21 cellular contexts compared by ENCODE assay signal in the genomic region with DNA sequence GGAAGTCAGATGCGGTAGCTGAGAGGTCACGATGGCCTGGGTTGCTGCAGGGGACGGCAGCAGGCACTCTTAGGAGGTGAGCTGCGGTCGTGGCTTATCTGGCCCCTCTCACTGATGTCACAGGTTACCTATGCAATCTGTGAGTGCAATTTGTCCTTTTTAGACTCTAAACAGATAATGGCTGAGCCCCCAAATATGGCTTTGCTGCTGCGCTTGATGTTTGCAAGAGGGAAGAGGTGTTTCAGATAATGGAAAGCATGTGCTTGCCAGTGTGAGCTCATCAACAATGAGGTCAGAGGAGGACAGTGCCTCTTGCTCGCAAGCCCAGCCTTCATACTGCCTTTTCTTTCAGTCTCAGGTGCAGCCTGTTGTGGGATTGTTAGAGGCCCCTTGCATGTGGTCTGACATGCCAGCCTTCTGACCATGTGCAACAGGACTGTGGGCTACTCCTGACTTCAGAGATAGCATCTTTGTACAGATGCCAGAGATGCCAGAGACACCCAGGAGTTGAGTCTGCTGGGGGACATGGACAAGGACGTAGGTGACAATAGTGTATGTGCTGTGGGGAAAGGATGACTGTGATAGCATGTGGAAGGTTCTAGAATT.
DNase-seq lines count a peak whose midpoint lies in the region; ATAC-seq, FAIRE-seq and TF ChIP-seq lines count a peak whose summit lies in the region.
"Had no signal": no experiment of that assay in that cellular context is flagged by ENCODE, and none has a peak within 500 bp of the region (broad histone marks: within the 10 kb centered on the region; RNA-seq: fewer than 3 reads in every experiment).

No MANE protein-coding gene starts in this region.

- H2BK15ac ChIP-seq in IMR-90 (ENCODE audit: low read depth, low read length), result peak overlapping the region; percentile 72; the same call in 2 of the 3 replicates

- H3K4me3 Mint-ChIP-seq in stimulated activated effector memory CD8-positive, alpha-beta T cell treated with anti-CD3 and anti-CD28 coated beads, Interleukin-12 subunit alpha, Interleukin-12 subunit beta, amount 100 ng/mL, for 72 hours, result no peak overlapping the region
- H3K4me3 Mint-ChIP-seq: activated naive CD4-positive, alpha-beta T cell treated with anti-CD3 and anti-CD28 coated beads for 36 hours had no signal

- DNase-seq in IMR-90 (peak; percentile 56), brain microvascular endothelial cell (no peak), iris pigment epithelial cell (ENCODE audit: low read depth) (peak; percentile 52), kidney (no peak)
- no peak for DNase-seq in stimulated activated effector memory CD8-positive, alpha-beta T cell treated with anti-CD3 and anti-CD28 coated beads, Interleukin-12 subunit alpha, Interleukin-12 subunit beta, amount 100 ng/mL, for 72 hours (ENCODE audit: low spot score in 2 of 2)
- DNase-seq in activated CD4-positive, CD25-positive, alpha-beta regulatory T cell treated with anti-CD3 and anti-CD28 coated beads, Interleukin-2, amount 50 U/mL, for 72 hours, result no peak
- DNase-seq: activated CD4-positive, alpha-beta T cell treated with anti-CD3 and anti-CD28 coated beads for 1 hour; activated CD8-positive, alpha-beta memory T cell treated with anti-CD3 and anti-CD28 coated beads, Interleukin-2, amount 50 U/mL, for 48 hours; activated naive CD4-positive, alpha-beta T cell treated with anti-CD3 and anti-CD28 coated beads for 36 hours; Karpas-422; NCI-H146; NCI-H446; OCI-M1; small intestine; T-helper 1 cell had no signal

- no peak overlapping the region for H3K4me2 ChIP-seq in IMR-90 (ENCODE audit: low read depth, low read length)

- CTCF ChIA-PET in IMR-90 (lab: Yijun Ruan, JAX), result interaction anchor here (0.9 to 1.9 kb wide), 5 partner anchors 14 to 216 kb away, joined by 3 to 14 read pairs (median 6); no protein-coding TSS in a partner anchor

- peak overlapping the region; percentile 35; the same call in 1 of the 2 replicates for H3K14ac ChIP-seq in IMR-90 (replicated peaks; ENCODE audit: low read depth, low read length)

- ATAC-seq in IMR-90 (ENCODE audit: low read depth) (no peak), HG02642 (IDR thresholded peaks at IDR 0.05; ENCODE audit: poor library complexity, unreplicated experiment) (no peak), HG02938 (IDR thresholded peaks at IDR 0.05; ENCODE audit: unreplicated experiment) (no peak)
- ATAC-seq in stimulated activated effector memory CD8-positive, alpha-beta T cell treated with anti-CD3 and anti-CD28 coated beads, Interleukin-12 subunit alpha, Interleukin-12 subunit beta, amount 100 ng/mL, for 72 hours, result peak; percentile 37

- H3K56ac ChIP-seq in IMR-90 (ENCODE audit: extremely low read depth, insufficient read depth, low read length), result no peak overlapping the region

- peak overlapping the region; percentile 10; the same call in 1 of the 2 replicates for H2BK20ac ChIP-seq in IMR-90 (ENCODE audit: low read depth, low read length)

- no peak for FAIRE-seq in kidney (lab: Jason Lieb, UNC)
- FAIRE-seq: bronchial epithelial cell, endometrium, small intestine had no signal

- H3K27ac Mint-ChIP-seq in stimulated activated effector memory CD8-positive, alpha-beta T cell treated with anti-CD3 and anti-CD28 coated beads, Interleukin-12 subunit alpha, Interleukin-12 subunit beta, amount 100 ng/mL, for 72 hours, result peak overlapping the region; percentile 4
- H3K27ac Mint-ChIP-seq: activated naive CD4-positive, alpha-beta T cell treated with anti-CD3 and anti-CD28 coated beads for 36 hours had no signal

- POLR2A ChIA-PET in IMR-90 (lab: Charles Lee; ENCODE audit: unreplicated experiment), result no interaction called here

- no peak overlapping the region for H2BK5ac ChIP-seq in IMR-90 (ENCODE audit: low read depth, low read length, poor library complexity, severe bottlenecking)

- H3K27ac ChIP-seq in IMR-90 (ENCODE audit: insufficient read depth, low read length) (no peak overlapping the region), brain microvascular endothelial cell (peak overlapping the region; percentile 9), kidney (ENCODE audit: low read depth in 2 of 2, low read length in 2 of 2) (no peak overlapping the region)
- H3K27ac ChIP-seq: neutrophil had no signal

- H2AFZ ChIP-seq in IMR-90 (replicated peaks; ENCODE audit: low read length, poor library complexity), result no peak overlapping the region

- H3K9me3 ChIP-seq in IMR-90 (ENCODE audit: control insufficient read depth, insufficient read depth, low read length) (no peaks in the 10 kb centered on the region), kidney (ENCODE audit: control insufficient read depth in 1 of 2, low read length in 2 of 2) (no peaks in the 10 kb centered on the region)
- H3K9me3 ChIP-seq: HAP-1, neutrophil had no signal

- H3K36me3 ChIP-seq in IMR-90 (ENCODE audit: control insufficient read depth, insufficient read depth, low read length) (peaks cover 1% of the 10 kb centered on the region; the same call in 1 of the 2 replicates), brain microvascular endothelial cell (replicated peaks) (peaks cover 2% of the 10 kb centered on the region), kidney (ENCODE audit: control insufficient read depth in 1 of 2, insufficient read depth in 2 of 2, low read length in 2 of 2) (peaks cover 2 to 3% of the 10 kb centered on the region in 2 donors)
- H3K36me3 ChIP-seq: HAP-1, neutrophil had no signal

- H2AK9ac ChIP-seq in IMR-90 (replicated peaks; ENCODE audit: low read depth, low read length, poor library complexity), result no peak overlapping the region

- no peaks in the 10 kb centered on the region for H3K36me3 Mint-ChIP-seq in stimulated activated effector memory CD8-positive, alpha-beta T cell treated with anti-CD3 and anti-CD28 coated beads, Interleukin-12 subunit alpha, Interleukin-12 subunit beta, amount 100 ng/mL, for 72 hours

- TF ChIP-seq RAD21 in IMR-90 (IDR thresholded peaks at IDR 0.05; ENCODE audit: low read length), result no peak

- H3K18ac ChIP-seq in IMR-90 (ENCODE audit: low read depth, low read length), result no peak overlapping the region

- no peak for TF ChIP-seq POLR2A in IMR-90 (IDR thresholded peaks at IDR 0.05; ENCODE audit: low read depth, low read length)

- no peak overlapping the region; a peak in 1 of 4 replicates for H4K8ac ChIP-seq in IMR-90 (ENCODE audit: low read depth in 2 of 2, low read length in 2 of 2)

- dilution Hi-C loops in IMR-90 (cut with HindIII; ENCODE audit: low sequenced_read_pairs, unreplicated experiment), result loop anchor here (25.0 kb wide), 1 partner anchor 207 kb away; no protein-coding TSS in a partner anchor

- no peak overlapping the region; the same call in 1 of the 2 replicates for H3K23ac ChIP-seq in IMR-90 (ENCODE audit: low read depth, low read length)

- H3K4ac ChIP-seq in IMR-90 (ENCODE audit: low read depth, low read length), result peak overlapping the region; percentile 51

- H4K91ac ChIP-seq in IMR-90 (ENCODE audit: insufficient read depth, low read depth, low read length), result peak overlapping the region; percentile 58; the same call in 1 of the 2 replicates

- H4K5ac ChIP-seq in IMR-90 (ENCODE audit: low read depth, low read length), result no peak overlapping the region

- WGBS in IMR-90 (ENCODE audit: extremely low coverage in 2 of 2, insufficient read length in 1 of 2), 2 experiments, result 89% methylated on average over 6 of the region's 8 CpGs; no CpG with 5 or more reads in 1 of the 2 experiments

- H3K4me1 Mint-ChIP-seq in stimulated activated effector memory CD8-positive, alpha-beta T cell treated with anti-CD3 and anti-CD28 coated beads, Interleukin-12 subunit alpha, Interleukin-12 subunit beta, amount 100 ng/mL, for 72 hours, result peaks cover 24% of the 10 kb centered on the region

- H3K27me3 ChIP-seq in IMR-90 (ENCODE audit: control insufficient read depth, insufficient read depth, low read length), result no peaks in the 10 kb centered on the region
- H3K27me3 ChIP-seq in brain microvascular endothelial cell (replicated peaks), result no peaks in the 10 kb centered on the region
- H3K27me3 ChIP-seq: neutrophil had no signal

- peak overlapping the region; percentile 65 for H2AK5ac ChIP-seq in IMR-90 (ENCODE audit: low read depth, low read length)

- H3K9me1 ChIP-seq in IMR-90 (ENCODE audit: insufficient read depth, low read length), result peaks cover 20% of the 10 kb centered on the region

- H3K9ac ChIP-seq in IMR-90 (ENCODE audit: low read depth, low read length), result no peak overlapping the region
- no peak overlapping the region for H3K9ac ChIP-seq in kidney (ENCODE audit: low read length in 2 of 2)

- H3K9me3 Mint-ChIP-seq in stimulated activated effector memory CD8-positive, alpha-beta T cell treated with anti-CD3 and anti-CD28 coated beads, Interleukin-12 subunit alpha, Interleukin-12 subunit beta, amount 100 ng/mL, for 72 hours, result no peaks in the 10 kb centered on the region
- H3K9me3 Mint-ChIP-seq: activated naive CD4-positive, alpha-beta T cell treated with anti-CD3 and anti-CD28 coated beads for 36 hours had no signal

- H3K4me3 ChIP-seq in IMR-90 (ENCODE audit: insufficient read depth, low read depth, low read length) (no peak overlapping the region), brain microvascular endothelial cell (ENCODE audit: low read depth, low read length) (no peak overlapping the region), kidney (ENCODE audit: low read length in 2 of 2) (no peak overlapping the region)
- H3K4me3 ChIP-seq: HAP-1 had no signal

- in situ Hi-C loops in IMR-90 (cut with MboI; ENCODE audit: low sequenced_read_pairs), result loop anchor here (5.0 kb wide), 1 partner anchor 212 kb away; no protein-coding TSS in a partner anchor
- in situ Hi-C loops in brain microvascular endothelial cell (cut with HindIII; ENCODE audit: low pct_ligation_motif_present, low sequenced_read_pairs), result no loop called here

- TF ChIP-seq CTCF in IMR-90 (conservative IDR thresholded peaks at IDR 0.05; ENCODE audit: low read depth, low read length) (no peak), brain microvascular endothelial cell (IDR thresholded peaks at IDR 0.05; ENCODE audit: low read depth, low read length, missing control alignments) (no peak), kidney (IDR thresholded peaks at IDR 0.05; ENCODE audit: borderline replicate concordance, extremely low read depth, insufficient read depth) (no peak)

- H3K4me1 ChIP-seq in IMR-90 (ENCODE audit: control insufficient read depth, insufficient read depth, low read length) (peaks cover 21% of the 10 kb centered on the region), kidney (ENCODE audit: control insufficient read depth in 1 of 2, insufficient read depth in 1 of 2, low read depth in 1 of 2, low read length in 2 of 2) (peaks cover 6 to 20% of the 10 kb centered on the region in 2 donors)
- H3K4me1 ChIP-seq: HAP-1 had no signal

- H4K20me1 ChIP-seq in IMR-90 (ENCODE audit: insufficient read depth, low read length), result no peaks in the 10 kb centered on the region

- H2BK120ac ChIP-seq in IMR-90 (ENCODE audit: low read depth, low read length), result 0 out of 2 replicates have a peak overlapping the region, but pooled peaks have one; percentile 18

- intact Hi-C loops in IMR-90 (cut with micrococcal nuclease), result no loop called here
- intact Hi-C loops in kidney (cut with DNase I), result loop anchor here (10.0 kb wide), 1 partner anchor 215 kb away; no protein-coding TSS in a partner anchor

- no TSS peak for BruUV-seq in IMR-90 (replicated peaks; lab: Mats Ljungman, UMichigan)

- peaks cover 20 to 47% of the 10 kb centered on the region in 2 experiments for H3K79me1 ChIP-seq in IMR-90 (ENCODE audit: low read depth in 1 of 2, low read length in 2 of 2)

TF ChIP-seq in IMR-90, 13 proteins besides CTCF, POLR2A, EP300 and RAD21 (continues in another document):
- TF ChIP-seq RCOR1 (IDR thresholded peaks at IDR 0.05; ENCODE audit: insufficient replicate concordance, low read length), result no peak

Comparison
In these comparisons a context has a peak if more than half of its experiments do, and no peak if none do; other contexts are left out.
1. DNase-seq: peak in IMR-90 (single experiment) and iris pigment epithelial cell (single experiment); none in brain microvascular endothelial cell (single experiment), stimulated activated effector memory CD8-positive, alpha-beta T cell treated with anti-CD3 and anti-CD28 coated beads, Interleukin-12 subunit alpha, Interleukin-12 subunit beta, amount 100 ng/mL, for 72 hours (0 of 2), activated CD4-positive, CD25-positive, alpha-beta regulatory T cell treated with anti-CD3 and anti-CD28 coated beads, Interleukin-2, amount 50 U/mL, for 72 hours (single experiment) and kidney (single experiment).